ENCODE assay signal across 1 cellular context in genomic region chr2:144515425-144515693, GRCh38.
TF ChIP-seq lines count a peak whose summit lies in the region.

No MANE protein-coding gene starts in this region.

TF ChIP-seq in liver, 16 proteins besides CTCF, POLR2A, EP300 and RAD21:
- TF ChIP-seq ZBTB33 (IDR thresholded peaks at IDR 0.05), result no peak
- TF ChIP-seq HNF4G (IDR thresholded peaks at IDR 0.05), result no peak
- TF ChIP-seq MAX (IDR thresholded peaks at IDR 0.05), result no peak
- no peak for TF ChIP-seq SP1 (IDR thresholded peaks at IDR 0.05)
- no peak for TF ChIP-seq HNF4A (conservative IDR thresholded peaks at IDR 0.05)
- TF ChIP-seq FOXA1 (IDR thresholded peaks at IDR 0.05), result no peak
